Comparison of ENCODE assay signal across 14 cellular contexts in genomic region chr20:55415567-55416142, GRCh38.
DNase-seq lines count a peak whose midpoint lies in the region; ATAC-seq, FAIRE-seq and TF ChIP-seq lines count a peak whose summit lies in the region.
"Had no signal": no experiment of that assay in that cellular context is flagged by ENCODE, and none has a peak within 500 bp of the region (broad histone marks: within the 10 kb centered on the region; RNA-seq: fewer than 3 reads in every experiment).

No MANE protein-coding gene starts in this region.

- H3K27me3 ChIP-seq in breast epithelium (no peaks in the 10 kb centered on the region), uterus (no peaks in the 10 kb centered on the region)

- peaks cover 15% of the 10 kb centered on the region for H3K9me3 Mint-ChIP-seq in MCF 10A (ENCODE audit: unreplicated experiment)
- H3K9me3 Mint-ChIP-seq in activated CD8-positive, alpha-beta memory T cell treated with anti-CD3 and anti-CD28 coated beads, Interleukin-2, amount 10 ng/mL, durations not matched to agents 7 days and 5 days (ENCODE audit: low read depth), result peaks cover 3% of the 10 kb centered on the region

- POLR2A ChIA-PET in MCF 10A (lab: Yijun Ruan, JAX), result no interaction called here

- H3K9me3 ChIP-seq in breast epithelium (no peaks in the 10 kb centered on the region), uterus (no peaks in the 10 kb centered on the region)

- intact Hi-C loops in MCF 10A (cut with micrococcal nuclease) (loop anchor here (1.0 to 10.0 kb wide), 2 partner anchors 229 to 756 kb away; no protein-coding TSS in a partner anchor), breast epithelium (cut with DNase I; ENCODE audit: low total_unique reads) (no loop called here), uterus (cut with DNase I; ENCODE audit: low total_unique reads) (no loop called here)

- H3K36me3 ChIP-seq in breast epithelium (no peaks in the 10 kb centered on the region), uterus (no peaks in the 10 kb centered on the region)

- BruUV-seq in MCF 10A (replicated peaks; lab: Mats Ljungman, UMichigan), result no TSS peak

- peak; percentile 23 for DNase-seq in MCF 10A (ENCODE audit: unreplicated experiment)
- no peak for DNase-seq in breast epithelium (ENCODE audit: low spot score in 2 of 2)
- DNase-seq in RCC 7860 (ENCODE audit: low spot score), result peak; percentile 39
- DNase-seq in iPS-NIHi7 (ENCODE audit: extremely low spot score), result peak; percentile 14
- DNase-seq in uterus, result no peak
- DNase-seq in activated CD8-positive, alpha-beta memory T cell treated with anti-CD3 and anti-CD28 coated beads, Interleukin-2, amount 10 ng/mL, durations not matched to agents 7 days and 5 days, result no peak
- DNase-seq: activated CD4-positive, alpha-beta T cell treated with anti-CD3 and anti-CD28 coated beads for 48 hours; CD4-positive, alpha-beta memory T cell; effector CD4-positive, alpha-beta T cell; IMR-90; nucleus accumbens; stimulated activated naive CD8-positive, alpha-beta T cell treated with anti-CD3 and anti-CD28 coated beads, Interleukin-15, amount 100 ng/mL, for 72 hours had no signal

- no peak for TF ChIP-seq POLR2A in breast epithelium (IDR thresholded peaks at IDR 0.05)
- TF ChIP-seq POLR2A in uterus (IDR thresholded peaks at IDR 0.05), result no peak

- H3K4me3 ChIP-seq in breast epithelium (no peak overlapping the region), uterus (no peak overlapping the region)

- no peaks in the 10 kb centered on the region for H3K27me3 Mint-ChIP-seq in MCF 10A (ENCODE audit: insufficient read depth, unreplicated experiment)
- H3K27me3 Mint-ChIP-seq in activated CD8-positive, alpha-beta memory T cell treated with anti-CD3 and anti-CD28 coated beads, Interleukin-2, amount 10 ng/mL, durations not matched to agents 7 days and 5 days, result no peaks in the 10 kb centered on the region
- H3K27me3 Mint-ChIP-seq: CD4-positive, alpha-beta memory T cell; stimulated activated naive CD8-positive, alpha-beta T cell treated with anti-CD3 and anti-CD28 coated beads, Interleukin-15, amount 100 ng/mL, for 72 hours had no signal

- H3K4me1 ChIP-seq in breast epithelium (no peaks in the 10 kb centered on the region), uterus (no peaks in the 10 kb centered on the region)

- no peak overlapping the region for H3K27ac Mint-ChIP-seq in MCF 10A (ENCODE audit: low read depth, unreplicated experiment)
- no peak overlapping the region for H3K27ac Mint-ChIP-seq in activated CD8-positive, alpha-beta memory T cell treated with anti-CD3 and anti-CD28 coated beads, Interleukin-2, amount 10 ng/mL, durations not matched to agents 7 days and 5 days
- H3K27ac Mint-ChIP-seq: stimulated activated naive CD8-positive, alpha-beta T cell treated with anti-CD3 and anti-CD28 coated beads, Interleukin-15, amount 100 ng/mL, for 72 hours had no signal

- peak; percentile 20 for TF ChIP-seq CTCF in MCF 10A (IDR thresholded peaks at IDR 0.05; ENCODE audit: unreplicated experiment)
- TF ChIP-seq CTCF in breast epithelium (IDR thresholded peaks at IDR 0.05), result no peak
- peak; percentile 20 to 49 (median 40) for TF ChIP-seq CTCF in uterus (IDR thresholded peaks at IDR 0.05)

- ATAC-seq in activated CD8-positive, alpha-beta memory T cell treated with anti-CD3 and anti-CD28 coated beads, Interleukin-2, amount 10 ng/mL, durations not matched to agents 7 days and 5 days, result no peak
- ATAC-seq in GM21526 (IDR thresholded peaks at IDR 0.05; ENCODE audit: low FRiP score, unreplicated experiment) (no peak), GM21528 (IDR thresholded peaks at IDR 0.05; ENCODE audit: low FRiP score, unreplicated experiment) (no peak)
- ATAC-seq: stimulated activated naive CD8-positive, alpha-beta T cell treated with anti-CD3 and anti-CD28 coated beads, Interleukin-15, amount 100 ng/mL, for 72 hours had no signal

- H3K27ac ChIP-seq in breast epithelium (no peak overlapping the region), uterus (no peak overlapping the region)

- peak; percentile 67 for FAIRE-seq in RCC 7860 (lab: Jason Lieb, UNC)

- H3K4me3 Mint-ChIP-seq in MCF 10A (ENCODE audit: unreplicated experiment), result no peak overlapping the region
- H3K4me3 Mint-ChIP-seq in activated CD8-positive, alpha-beta memory T cell treated with anti-CD3 and anti-CD28 coated beads, Interleukin-2, amount 10 ng/mL, durations not matched to agents 7 days and 5 days, result no peak overlapping the region
- H3K4me3 Mint-ChIP-seq: CD4-positive, alpha-beta memory T cell; stimulated activated naive CD8-positive, alpha-beta T cell treated with anti-CD3 and anti-CD28 coated beads, Interleukin-15, amount 100 ng/mL, for 72 hours had no signal

- CTCF ChIA-PET in MCF 10A (lab: Yijun Ruan, JAX), result interaction anchor here (0.6 to 0.7 kb wide), 2 partner anchors 129 to 756 kb away, joined by 3 read pairs; no protein-coding TSS in a partner anchor
- CTCF ChIA-PET in activated CD8-positive, alpha-beta memory T cell treated with anti-CD3 and anti-CD28 coated beads, Interleukin-2, amount 10 ng/mL, durations not matched to agents 7 days and 5 days (lab: Charles Lee), result no interaction called here

- no peaks in the 10 kb centered on the region for H3K4me1 Mint-ChIP-seq in MCF 10A (ENCODE audit: insufficient read depth, unreplicated experiment)
- H3K4me1 Mint-ChIP-seq in activated CD8-positive, alpha-beta memory T cell treated with anti-CD3 and anti-CD28 coated beads, Interleukin-2, amount 10 ng/mL, durations not matched to agents 7 days and 5 days, result no peaks in the 10 kb centered on the region
- H3K4me1 Mint-ChIP-seq: CD4-positive, alpha-beta memory T cell; stimulated activated naive CD8-positive, alpha-beta T cell treated with anti-CD3 and anti-CD28 coated beads, Interleukin-15, amount 100 ng/mL, for 72 hours had no signal

- no peaks in the 10 kb centered on the region for H3K36me3 Mint-ChIP-seq in MCF 10A (ENCODE audit: insufficient read depth, unreplicated experiment)
- no peaks in the 10 kb centered on the region for H3K36me3 Mint-ChIP-seq in activated CD8-positive, alpha-beta memory T cell treated with anti-CD3 and anti-CD28 coated beads, Interleukin-2, amount 10 ng/mL, durations not matched to agents 7 days and 5 days
- H3K36me3 Mint-ChIP-seq: CD4-positive, alpha-beta memory T cell had no signal

Comparison
In these comparisons a context has a peak if more than half of its experiments do, and no peak if none do; other contexts are left out.
1. DNase-seq: peak in MCF 10A (single experiment), RCC 7860 (single experiment) and iPS-NIHi7 (single experiment); none in breast epithelium (0 of 2), uterus (0 of 2) and activated CD8-positive, alpha-beta memory T cell treated with anti-CD3 and anti-CD28 coated beads, Interleukin-2, amount 10 ng/mL, durations not matched to agents 7 days and 5 days (single experiment).
2. CTCF ChIP-seq: peak in MCF 10A (single experiment) and uterus (4 of 4); none in breast epithelium (0 of 3).